ENCODE assay signal across 8 cellular contexts in genomic region chr3:23202203-23202920, GRCh38. TPM values are rescaled to one million over a fixed set of nuclear protein-coding genes. Genes with fewer than 3 reads are reported as not detected.
DNase-seq lines count a peak whose midpoint lies in the region; ATAC-seq, FAIRE-seq and TF ChIP-seq lines count a peak whose summit lies in the region.

No MANE protein-coding gene starts in this region.

- H3K4me3 ChIP-seq in ACC112 (ENCODE audit: low read depth, low read length) (peak overlapping the region; percentile 95), fibroblast of villous mesenchyme (ENCODE audit: low read depth, low read length) (peak overlapping the region; percentile 81)

- peak overlapping the region; percentile 93 for H2AFZ ChIP-seq in ACC112 (ENCODE audit: low read length, unreplicated experiment)

- peaks cover 39% of the 10 kb centered on the region for H3K79me2 ChIP-seq in ACC112 (ENCODE audit: control insufficient read depth, insufficient read depth, low read length, unreplicated experiment)

- H3K4me1 ChIP-seq in ACC112 (ENCODE audit: control insufficient read depth, insufficient read depth, low read length, unreplicated experiment): peaks cover 11% of the 10 kb centered on the region

- no peak for DNase-seq in activated CD8-positive, alpha-beta T cell treated with anti-CD3 and anti-CD28 coated beads, Interleukin-2, amount 10 ng/mL, durations not matched to agents 7 days and 5 days
- DNase-seq in fibroblast of villous mesenchyme (ENCODE audit: low read depth) (peak; percentile 15), occipital lobe (lab: John Stamatoyannopoulos, UW) (peak; percentile 36), GM12891 (ENCODE audit: insufficient read length, low spot score) (no peak), RPMI8226 (no peak)

- ATAC-seq in GM18907 (IDR thresholded peaks at IDR 0.05; ENCODE audit: unreplicated experiment) (peak; percentile 36), HG03196 (IDR thresholded peaks at IDR 0.05; ENCODE audit: unreplicated experiment) (peak; percentile 32)
- ATAC-seq in activated CD8-positive, alpha-beta T cell treated with anti-CD3 and anti-CD28 coated beads, Interleukin-2, amount 10 ng/mL, durations not matched to agents 7 days and 5 days: peak; percentile 35

- H3K9me3 Mint-ChIP-seq in activated CD8-positive, alpha-beta T cell treated with anti-CD3 and anti-CD28 coated beads, Interleukin-2, amount 10 ng/mL, durations not matched to agents 7 days and 5 days (ENCODE audit: insufficient read depth): no peaks in the 10 kb centered on the region

- no peak for TF ChIP-seq CTCF in fibroblast of villous mesenchyme (IDR thresholded peaks at IDR 0.05; ENCODE audit: insufficient read depth, low read depth, low read length)

- no peaks in the 10 kb centered on the region for H3K36me3 ChIP-seq in ACC112 (ENCODE audit: insufficient read depth, low read length)

- no peak for FAIRE-seq in GM12891 (lab: Jason Lieb, UNC)

- peaks cover 4% of the 10 kb centered on the region; the same call in 1 of the 2 replicates for H3K27me3 ChIP-seq in ACC112 (ENCODE audit: insufficient read depth, low read length)

- no peak overlapping the region for H3K27ac Mint-ChIP-seq in activated CD8-positive, alpha-beta T cell treated with anti-CD3 and anti-CD28 coated beads, Interleukin-2, amount 10 ng/mL, durations not matched to agents 7 days and 5 days

- H3K27me3 Mint-ChIP-seq in activated CD8-positive, alpha-beta T cell treated with anti-CD3 and anti-CD28 coated beads, Interleukin-2, amount 10 ng/mL, durations not matched to agents 7 days and 5 days (ENCODE audit: low read depth): peaks cover 20% of the 10 kb centered on the region

- no peak for TF ChIP-seq POLR2A in GM12891 (IDR thresholded peaks at IDR 0.05; ENCODE audit: low read depth, low read length)

- H3K27ac ChIP-seq in ACC112 (ENCODE audit: low read depth, low read length): no peak overlapping the region

- H3K4me3 Mint-ChIP-seq in activated CD8-positive, alpha-beta T cell treated with anti-CD3 and anti-CD28 coated beads, Interleukin-2, amount 10 ng/mL, durations not matched to agents 7 days and 5 days: peak overlapping the region; percentile 74

- H3K36me3 Mint-ChIP-seq in activated CD8-positive, alpha-beta T cell treated with anti-CD3 and anti-CD28 coated beads, Interleukin-2, amount 10 ng/mL, durations not matched to agents 7 days and 5 days (ENCODE audit: low read depth): no peaks in the 10 kb centered on the region

- CTCF ChIA-PET in activated CD8-positive, alpha-beta T cell treated with anti-CD3 and anti-CD28 coated beads, Interleukin-2, amount 10 ng/mL, durations not matched to agents 7 days and 5 days (lab: Charles Lee): no interaction called here

- peaks cover 20% of the 10 kb centered on the region for H3K4me1 Mint-ChIP-seq in activated CD8-positive, alpha-beta T cell treated with anti-CD3 and anti-CD28 coated beads, Interleukin-2, amount 10 ng/mL, durations not matched to agents 7 days and 5 days (ENCODE audit: low read depth)

- POLR2A ChIA-PET in activated CD8-positive, alpha-beta T cell treated with anti-CD3 and anti-CD28 coated beads, Interleukin-2, amount 10 ng/mL, durations not matched to agents 7 days and 5 days (lab: Charles Lee): interaction anchor here (0.6 kb wide), 2 partner anchors 72 to 457 kb away, joined by 3 read pairs; no protein-coding TSS in a partner anchor

TF ChIP-seq in GM12891, 5 proteins besides CTCF, POLR2A, EP300 and RAD21:
- TF ChIP-seq TAF1 (IDR thresholded peaks at IDR 0.05; ENCODE audit: low read depth, low read length) (no peak), PAX5 (IDR thresholded peaks at IDR 0.05; ENCODE audit: insufficient read depth, low read length, severe bottlenecking) (no peak), POLR2AphosphoS5 (IDR thresholded peaks at IDR 0.05; ENCODE audit: low read depth, low read length) (no peak), SPI1 (IDR thresholded peaks at IDR 0.05; ENCODE audit: low read depth, low read length) (no peak), POU2F2 (IDR thresholded peaks at IDR 0.05; ENCODE audit: low read depth, low read length) (no peak)
TF ChIP-seq in GM12891: peak in this region for 0.

RNA-seq across cellular contexts. Expression of gene UBE2E2, which starts 0.8 kb away (rescaled TPM):
- 10 to 100 TPM; 11.3 to 11.8 TPM for total RNA-seq in activated CD8-positive, alpha-beta T cell treated with anti-CD3 and anti-CD28 coated beads, Interleukin-2, amount 10 ng/mL, durations not matched to agents 7 days and 5 days
- total RNA-seq in fibroblast of villous mesenchyme (30.3 and 41.5 TPM in 2 replicates), occipital lobe (40.2 TPM)
- 18.8 TPM for polyA plus RNA-seq in GM12891 (2012; ENCODE audit: low read depth, missing spikeins)

Comparison
In these comparisons a context has a peak if more than half of its experiments do, and no peak if none do; other contexts are left out.
1. DNase-seq: peak in fibroblast of villous mesenchyme (single experiment) and occipital lobe (single experiment); none in activated CD8-positive, alpha-beta T cell treated with anti-CD3 and anti-CD28 coated beads, Interleukin-2, amount 10 ng/mL, durations not matched to agents 7 days and 5 days (single experiment), GM12891 (single experiment) and RPMI8226 (single experiment).
2. Peak in every context shown above with its lines, with median percentiles within 50 percentile points of each other: ATAC-seq.